In genomic region chr15:56723787-56724186, GRCh38 we compare ENCODE assay signal across 23 cellular contexts. TPM values are rescaled to one million over a fixed set of nuclear protein-coding genes. Genes with fewer than 3 reads are reported as not detected.
DNase-seq lines count a peak whose midpoint lies in the region; ATAC-seq, FAIRE-seq and TF ChIP-seq lines count a peak whose summit lies in the region.
"Had no signal": no experiment of that assay in that cellular context is flagged by ENCODE, and none has a peak within 500 bp of the region (broad histone marks: within the 10 kb centered on the region; RNA-seq: fewer than 3 reads in every experiment).

No MANE protein-coding gene starts in this region.

- H3K4me2 ChIP-seq in MM.1S (ENCODE audit: low read depth, low read length) (0 out of 2 replicates have a peak overlapping the region, but pooled peaks have one; percentile 0), K562 (ENCODE audit: insufficient read depth, low read length) (no peak overlapping the region)
- H3K4me2 ChIP-seq: BLaER1 treated with 17β-estradiol and CSF1 and Interleukin-3, amounts not matched to agents 10 nM and 100 nM had no signal

- H3K27me3 ChIP-seq in MM.1S (replicated peaks; ENCODE audit: insufficient read depth, low read length) (no peaks in the 10 kb centered on the region), K562 (ENCODE audit: control insufficient read depth in 2 of 2, insufficient read depth in 2 of 2, low read length in 2 of 2) (no peaks in the 10 kb centered on the region), pancreas (no peaks in the 10 kb centered on the region)
- H3K27me3 ChIP-seq: BLaER1 treated with 17β-estradiol and CSF1 and Interleukin-3, amounts not matched to agents 10 nM and 100 nM had no signal

- H3K9me3 ChIP-seq in MM.1S (replicated peaks; ENCODE audit: insufficient read depth, low read length) = no peaks in the 10 kb centered on the region
- no peaks in the 10 kb centered on the region for H3K9me3 ChIP-seq in K562 (replicated peaks; ENCODE audit: control insufficient read depth, insufficient read depth, low read depth, low read length)
- H3K9me3 ChIP-seq in pancreas = no peaks in the 10 kb centered on the region

- no peak for TF ChIP-seq CTCF in MM.1S (IDR thresholded peaks at IDR 0.05; ENCODE audit: low read length)
- no peak for TF ChIP-seq CTCF in K562 (IDR thresholded peaks at IDR 0.05 in 2 of 3, conservative IDR thresholded peaks at IDR 0.05 in 1 of 3; ENCODE audit: insufficient read depth in 2 of 3, low read depth in 1 of 3, low read length in 3 of 3)
- no peak for TF ChIP-seq CTCF in pancreas (IDR thresholded peaks at IDR 0.05)

- no peaks in the 10 kb centered on the region for H3K9me2 ChIP-seq in MM.1S (replicated peaks; ENCODE audit: insufficient read depth, low read length)

- ATAC-seq in activated CD4-positive, alpha-beta T cell treated with anti-CD3 and anti-CD28 coated beads for 36 hours = peak; percentile 33
- ATAC-seq in K562 (0 out of 3 replicates have a peak, but pooled peaks have one; percentile 26), pancreas (peak in 3 of 4 donors; percentile 29 to 77 (median 38)), HG03175 (IDR thresholded peaks at IDR 0.05; ENCODE audit: unreplicated experiment) (no peak), GM21381 (IDR thresholded peaks at IDR 0.05; ENCODE audit: unreplicated experiment) (no peak)

- no peak overlapping the region for H3K4me3 Mint-ChIP-seq in activated CD4-positive, alpha-beta T cell treated with anti-CD3 and anti-CD28 coated beads for 36 hours

- H3K4me3 ChIP-seq in MM.1S (ENCODE audit: low read length) = no peak overlapping the region
- no peak overlapping the region for H3K4me3 ChIP-seq in K562
- H3K4me3 ChIP-seq in pancreas = no peak overlapping the region
- H3K4me3 ChIP-seq: BLaER1 treated with 17β-estradiol and CSF1 and Interleukin-3, amounts not matched to agents 10 nM and 100 nM; SK-N-MC had no signal

- no TSS peak for BruUV-seq in K562 (replicated peaks; lab: Mats Ljungman, UMichigan)

- H3K79me2 ChIP-seq in MM.1S (ENCODE audit: low read length) (peaks cover 44% of the 10 kb centered on the region), K562 (ENCODE audit: control insufficient read depth, insufficient read depth, low read length) (peaks cover 28% of the 10 kb centered on the region)

- DNase-seq in activated CD4-positive, alpha-beta T cell treated with anti-CD3 and anti-CD28 coated beads for 36 hours = no peak
- DNase-seq in activated CD4-positive, alpha-beta T cell treated with anti-CD3 and anti-CD28 coated beads for 4 hours = no peak
- DNase-seq in MM.1S (no peak), K562 (ENCODE audit: extremely low read depth in 1 of 4, low spot score in 3 of 4) (no peak), pancreas (no peak), globus pallidus (ENCODE audit: low spot score) (no peak)
- DNase-seq: ACHN; CD8-positive, alpha-beta memory T cell; GDM1; H7; KG1; MV-4-11; NCI-H1105 treated with DMSO at 0.1 percent for 48 hours; NCI-H2081; NCI-H446; NCI-H526 treated with DMSO at 0.1 percent for 48 hours; SHP77 treated with DMSO at 0.1 percent for 48 hours had no signal

- peaks cover 8% of the 10 kb centered on the region; the same call in 1 of the 2 replicates for H3K4me1 ChIP-seq in MM.1S (ENCODE audit: low read length)
- H3K4me1 ChIP-seq in K562 (replicated peaks in 1 of 2; ENCODE audit: control insufficient read depth in 2 of 2, insufficient read depth in 2 of 2, low read length in 2 of 2) = peaks cover 0 to 9% of the 10 kb centered on the region in 2 experiments; a peak in 3 of 5 replicates
- peaks cover 3 to 32% (median 23%) of the 10 kb centered on the region in 3 donors for H3K4me1 ChIP-seq in pancreas

- no peak for FAIRE-seq in K562 (lab: Jason Lieb, UNC)
- FAIRE-seq in pancreas (lab: Jason Lieb, UNC) = no peak

- H3K27ac Mint-ChIP-seq in activated CD4-positive, alpha-beta T cell treated with anti-CD3 and anti-CD28 coated beads for 36 hours = no peak overlapping the region

- H3K36me3 Mint-ChIP-seq in activated CD4-positive, alpha-beta T cell treated with anti-CD3 and anti-CD28 coated beads for 36 hours (ENCODE audit: low read depth) = peaks cover 30% of the 10 kb centered on the region

- H3K9me1 ChIP-seq in K562 (ENCODE audit: control insufficient read depth, insufficient read depth, low read length) = no peaks in the 10 kb centered on the region

- peaks cover 63% of the 10 kb centered on the region for H3K4me1 Mint-ChIP-seq in activated CD4-positive, alpha-beta T cell treated with anti-CD3 and anti-CD28 coated beads for 36 hours

- H2AFZ ChIP-seq in MM.1S (ENCODE audit: low read length) (no peak overlapping the region), K562 (ENCODE audit: low read depth, low read length) (no peak overlapping the region)

- no peaks in the 10 kb centered on the region for H4K20me1 ChIP-seq in MM.1S (ENCODE audit: insufficient read depth, low read length)
- no peaks in the 10 kb centered on the region for H4K20me1 ChIP-seq in K562 (replicated peaks; ENCODE audit: control insufficient read depth, insufficient read depth, low read length)

- no peaks in the 10 kb centered on the region for H3F3A ChIP-seq in MM.1S (ENCODE audit: insufficient read depth, low read length)

- no peak for TF ChIP-seq POLR2A in K562 (conservative IDR thresholded peaks at IDR 0.05)

- 61% methylated on average over 4 of the region's 4 CpGs for WGBS in K562 (ENCODE audit: insufficient coverage, low coverage, missing lambda C conversion rate)
- 53 to 58% methylated on average over 4 of the region's 4 CpGs for WGBS in pancreas, 2 donors

- no peaks in the 10 kb centered on the region for H3K27me3 Mint-ChIP-seq in activated CD4-positive, alpha-beta T cell treated with anti-CD3 and anti-CD28 coated beads for 36 hours
- H3K27me3 Mint-ChIP-seq: CD8-positive, alpha-beta memory T cell had no signal

- H3K9me3 Mint-ChIP-seq in activated CD4-positive, alpha-beta T cell treated with anti-CD3 and anti-CD28 coated beads for 36 hours (ENCODE audit: low read depth) = peaks cover 2% of the 10 kb centered on the region
- H3K9me3 Mint-ChIP-seq: CD8-positive, alpha-beta memory T cell had no signal

- H3K27ac ChIP-seq in MM.1S (ENCODE audit: low read length) = no peak overlapping the region
- H3K27ac ChIP-seq in K562 (ENCODE audit: extremely low read depth, low read depth, low read length) = no peak overlapping the region
- no peak overlapping the region for H3K27ac ChIP-seq in pancreas
- H3K27ac ChIP-seq: 22Rv1; BLaER1 treated with 17β-estradiol and CSF1 and Interleukin-3, amounts not matched to agents 10 nM and 100 nM; RWPE1; SK-N-MC had no signal

- TF ChIP-seq RAD21 in K562 (CRISPR knock-in tag; conservative IDR thresholded peaks at IDR 0.05 in 1 of 2, IDR thresholded peaks at IDR 0.05 in 1 of 2) = no peak

- CTCF ChIA-PET in activated CD4-positive, alpha-beta T cell treated with anti-CD3 and anti-CD28 coated beads for 36 hours (lab: Charles Lee) = interaction anchor here (0.6 to 1.4 kb wide), 5 partner anchors 9 to 583 kb away, joined by 3 to 4 read pairs (median 3); no protein-coding TSS in a partner anchor
- CTCF ChIA-PET in K562 (lab: Yijun Ruan, JAX; ENCODE audit: low intra/inter-chr PET ratio) = no interaction called here

- in situ Hi-C loops in K562 (cut with MboI) = no loop called here

- no peak overlapping the region for H3K9ac ChIP-seq in MM.1S (ENCODE audit: low read length)
- no peak overlapping the region for H3K9ac ChIP-seq in K562 (ENCODE audit: insufficient read depth in 1 of 2, low read depth in 2 of 2, low read length in 2 of 2)
- H3K9ac ChIP-seq: BLaER1 treated with 17β-estradiol and CSF1 and Interleukin-3, amounts not matched to agents 10 nM and 100 nM had no signal

- intact Hi-C loops in activated CD4-positive, alpha-beta T cell treated with anti-CD3 and anti-CD28 coated beads for 36 hours (cut with DNase I, micrococcal nuclease) = no loop called here
- intact Hi-C loops in K562 (cut with micrococcal nuclease) = no loop called here
- intact Hi-C loops in pancreas (cut with DNase I) = no loop called here

- POLR2A ChIA-PET in activated CD4-positive, alpha-beta T cell treated with anti-CD3 and anti-CD28 coated beads for 36 hours (lab: Charles Lee) = interaction anchor here (1.4 kb wide), 1 partner anchor 8 kb away, joined by 4 read pairs; no protein-coding TSS in a partner anchor
- POLR2A ChIA-PET in K562 (lab: Yijun Ruan, JAX) = interaction anchor here (1.0 to 2.3 kb wide), 4 partner anchors 9 to 15 kb away, joined by 3 to 9 read pairs (median 5); partner anchors contain the start of gene ZNF280D

- no peak for TF ChIP-seq EP300 in K562 (IDR thresholded peaks at IDR 0.05; ENCODE audit: low read length)

- H3K36me3 ChIP-seq in MM.1S (replicated peaks; ENCODE audit: insufficient read depth, low read length) = no peaks in the 10 kb centered on the region
- peaks cover 9% of the 10 kb centered on the region; the same call in 1 of the 3 replicates for H3K36me3 ChIP-seq in K562 (ENCODE audit: control insufficient read depth, insufficient read depth, low read length)
- no peaks in the 10 kb centered on the region for H3K36me3 ChIP-seq in pancreas

TF ChIP-seq in K562, 482 proteins besides CTCF, POLR2A, EP300 and RAD21 (continues in another document):
- TF ChIP-seq GATAD2A (IDR thresholded peaks at IDR 0.05) (no peak), FOXA3 (CRISPR knock-in tag; conservative IDR thresholded peaks at IDR 0.05 in 1 of 2, IDR thresholded peaks at IDR 0.05 in 1 of 2) (peak in 1 of 2 experiments; percentile 80; a peak in 2 of 4 replicates), FOXJ2 (tag; IDR thresholded peaks at IDR 0.05) (peak; percentile 85; the same call in 1 of the 2 replicates), HEY1 (CRISPR knock-in tag; IDR thresholded peaks at IDR 0.05; ENCODE audit: borderline replicate concordance) (no peak)

RNA-seq across cellular contexts. Expression of gene ZNF280D, which starts 9.5 kb away (rescaled TPM):
- total RNA-seq in activated CD4-positive, alpha-beta T cell treated with anti-CD3 and anti-CD28 coated beads for 36 hours = 10 to 100 TPM; 18.9 to 19.7 TPM
- 19.1 and 52.2 TPM in 2 replicates for total RNA-seq in K562 (2011; cell fraction: chromatin; rRNA removed; ENCODE audit: low replicate concordance)
- total RNA-seq in K562 (2011; cell fraction: nucleolus; rRNA removed) = 7.8 and 14.2 TPM in 2 replicates
- total RNA-seq in K562 (2011; cell fraction: nucleoplasm; rRNA removed) = 29.7 and 45.3 TPM in 2 replicates
- total RNA-seq in K562 (2014; rRNA removed) (8.3 and 10.0 TPM in 2 replicates), K562 (2014; rRNA removed; fragmentation: Illumina TruSeq; extraction: Trizol) (21.8 and 25.5 TPM in 2 replicates), K562 (2015; rRNA removed; fragmentation: Illumina TruSeq; extraction: Trizol) (17.4 and 18.4 TPM in 2 replicates), K562 (2021) (18.6 and 22.0 TPM in 2 replicates), pancreas (10 to 100 TPM; 19.2 to 31.6 (median 26.0) TPM)
- polyA plus RNA-seq in K562 (2011; rRNA removed) (16.1 and 18.9 TPM in 2 replicates), K562 (2014; fragmentation: Illumina TruSeq; extraction: Trizol) (16.1 and 18.3 TPM in 2 replicates), K562 (2014; fragmentation: Nextera tagmentation; extraction: Ambion mirVana) (10 to 100 TPM; 10.2 to 12.1 TPM), K562 (2014; rRNA removed) (16.3 and 19.1 TPM in 2 replicates), pancreas (10 to 100 TPM; 13.9 to 17.3 TPM)
- polyA plus RNA-seq in K562 (2011; cell fraction: cytosol; rRNA removed) = 2.8 and 6.9 TPM in 2 replicates
- polyA plus RNA-seq in K562 (2011; cell fraction: nucleus; rRNA removed) = 9.7 and 16.2 TPM in 2 replicates
- polyA plus RNA-seq in K562 (2012) = 11.2 and 14.9 TPM in 2 replicates
- polyA minus RNA-seq in K562 (2011; rRNA and poly(A)+ RNA removed) = 20.2 and 25.8 TPM in 2 replicates
- 4.1 and 7.2 TPM in 2 replicates for polyA minus RNA-seq in K562 (2011; cell fraction: cytosol; rRNA and poly(A)+ RNA removed)
- 10.9 and 32.7 TPM in 2 replicates for polyA minus RNA-seq in K562 (2011; cell fraction: nucleus; rRNA and poly(A)+ RNA removed)

Comparison
In these comparisons a context has a peak if more than half of its experiments do, and no peak if none do; other contexts are left out.
1. ATAC-seq: peak in activated CD4-positive, alpha-beta T cell treated with anti-CD3 and anti-CD28 coated beads for 36 hours (single experiment), K562 (single experiment) and pancreas (3 of 4); none in HG03175 (single experiment) and GM21381 (single experiment).